In the genomic region with DNA sequence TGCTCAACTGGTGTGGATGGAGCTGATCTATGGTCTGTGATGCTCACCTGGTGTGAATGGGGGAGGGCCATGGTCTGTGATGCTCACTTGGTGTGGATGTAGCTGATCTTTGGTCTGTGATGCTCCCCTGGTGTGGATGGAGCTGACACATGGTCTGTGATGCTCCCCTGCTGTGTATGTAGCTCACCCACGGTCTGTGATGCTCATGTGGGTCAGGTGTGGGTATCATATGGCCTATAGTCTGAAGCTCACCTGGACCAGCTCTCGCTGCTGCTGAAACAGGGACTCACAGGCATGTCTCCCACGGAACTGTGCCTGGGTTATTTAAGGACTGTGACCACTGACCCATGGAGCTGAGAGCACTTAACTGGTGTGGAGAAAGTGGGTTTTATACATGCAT, we compare ENCODE assay signal across 24 cellular contexts.
"Had no signal": no experiment of that assay in that cellular context is flagged by ENCODE, and none has a peak within 500 bp of the region (broad histone marks: within the 10 kb centered on the region; RNA-seq: fewer than 3 reads in every experiment).

No MANE protein-coding gene starts in this region.

- ATAC-seq: esophagus mucosa; gastrocnemius medialis; left lobe of liver; mucosa of descending colon; sciatic nerve; stimulated activated memory B cell treated with anti-CD40 and anti-IgM and Interleukin-4, amounts not matched to agents 10 μg/mL and 1 μg/mL and 100 μg/mL, for 72 hours; stimulated activated naive CD8-positive, alpha-beta T cell treated with anti-CD3 and anti-CD28 coated beads, Interleukin-15, Interleukin-2, amounts not matched to agents 100 U/mL and 50 U/mL, for 24 hours had no signal

- H3K4me1 ChIP-seq: gastrocnemius medialis, parathyroid adenoma, prostate gland, right atrium auricular region, testis, tibial artery had no signal

- H3K79me2 ChIP-seq: parathyroid adenoma had no signal

- FAIRE-seq: kidney, urothelium cell line had no signal

- H3K36me3 ChIP-seq: gastrocnemius medialis, prostate gland, right atrium auricular region, tibial artery had no signal

- H3K4me2 ChIP-seq: smooth muscle cell had no signal

- H3K9me3 ChIP-seq: gastrocnemius medialis, prostate gland, testis had no signal

- H3K27me3 ChIP-seq: gastrocnemius medialis, right atrium auricular region, testis had no signal

- H3K4me3 ChIP-seq: dorsolateral prefrontal cortex, gastrocnemius medialis, lung, mucosa of descending colon, prostate gland, right atrium auricular region, smooth muscle cell, testis, tibial artery had no signal

- H3K27ac ChIP-seq: dorsolateral prefrontal cortex, epithelial cell of prostate, gastrocnemius medialis, parathyroid adenoma, prostate gland, right atrium auricular region, testis, tibial artery had no signal

- DNase-seq: dorsolateral prefrontal cortex; effector CD4-positive, alpha-beta T cell; foreskin fibroblast; gastrocnemius medialis; kidney; mucosa of descending colon; naive B cell; stimulated activated CD4-positive, alpha-beta T cell treated with anti-CD3 and anti-CD28 coated beads, Interleukin-2, amount 100 ng/mL, for 24 hours; stimulated activated CD4-positive, alpha-beta T cell treated with anti-CD3 and anti-CD28 coated beads, Interleukin-4, amount 100 ng/mL, for 4 hours; stimulated activated naive CD8-positive, alpha-beta T cell treated with anti-CD3 and anti-CD28 coated beads, Interleukin-15, Interleukin-2, amounts not matched to agents 100 U/mL and 50 U/mL, for 24 hours; substantia nigra; testis had no signal

- H2AFZ ChIP-seq: parathyroid adenoma had no signal

- H3K9ac ChIP-seq: parathyroid adenoma had no signal
